21 cellular contexts compared by ENCODE assay signal in genomic region chr18:48867978-48868377, GRCh38.
DNase-seq lines count a peak whose midpoint lies in the region; ATAC-seq and TF ChIP-seq lines count a peak whose summit lies in the region.
"Had no signal": no experiment of that assay in that cellular context is flagged by ENCODE, and none has a peak within 500 bp of the region (broad histone marks: within the 10 kb centered on the region; RNA-seq: fewer than 3 reads in every experiment).

No MANE protein-coding gene starts in this region.

- peaks cover 25% of the 10 kb centered on the region for H3K4me1 Mint-ChIP-seq in activated T-cell treated with anti-CD3 and anti-CD28 coated beads, Interleukin-2, amount 50 U/mL, for 72 hours (ENCODE audit: low read depth)
- peaks cover 33% of the 10 kb centered on the region for H3K4me1 Mint-ChIP-seq in activated CD4-positive, alpha-beta memory T cell treated with anti-CD3 and anti-CD28 coated beads for 36 hours (ENCODE audit: low read depth)
- peaks cover 38 to 43% of the 10 kb centered on the region in 2 donors for H3K4me1 Mint-ChIP-seq in immature natural killer cell
- peaks cover 28 to 52% of the 10 kb centered on the region in 2 donors for H3K4me1 Mint-ChIP-seq in stimulated activated naive B cell treated with anti-CD40 and anti-IgM and Interleukin-4, amounts not matched to agents 10 μg/mL and 1 μg/mL and 100 μg/mL, for 72 hours

- intact Hi-C loops in activated CD4-positive, alpha-beta memory T cell treated with anti-CD3 and anti-CD28 coated beads for 36 hours (cut with micrococcal nuclease), result loop anchor here (1.0 to 2.0 kb wide), 7 partner anchors 26 to 592 kb away; partner anchors contain the start of gene DYM

- in situ Hi-C loops in brain microvascular endothelial cell (cut with HindIII; ENCODE audit: low pct_ligation_motif_present, low sequenced_read_pairs) (no loop called here), G401 (cut with HindIII; ENCODE audit: low sequenced_read_pairs) (no loop called here)

- H3K27me3 Mint-ChIP-seq in activated T-cell treated with anti-CD3 and anti-CD28 coated beads, Interleukin-2, amount 50 U/mL, for 72 hours (ENCODE audit: low read depth), result no peaks in the 10 kb centered on the region
- no peaks in the 10 kb centered on the region for H3K27me3 Mint-ChIP-seq in activated CD4-positive, alpha-beta memory T cell treated with anti-CD3 and anti-CD28 coated beads for 36 hours
- H3K27me3 Mint-ChIP-seq in immature natural killer cell (ENCODE audit: low read depth in 3 of 3), result peaks cover 9 to 15% (median 10%) of the 10 kb centered on the region in 3 donors
- no peaks in the 10 kb centered on the region for H3K27me3 Mint-ChIP-seq in stimulated activated naive B cell treated with anti-CD40 and anti-IgM and Interleukin-4, amounts not matched to agents 10 μg/mL and 1 μg/mL and 100 μg/mL, for 72 hours
- H3K27me3 Mint-ChIP-seq: dendritic cell treated with granulocyte-macrophage colony-stimulating factor and Interleukin-4, amounts not matched to agents 40 ng/mL and 50 ng/mL, for 4 days; naive thymus-derived CD4-positive, alpha-beta T cell had no signal

- H3K36me3 Mint-ChIP-seq in activated T-cell treated with anti-CD3 and anti-CD28 coated beads, Interleukin-2, amount 50 U/mL, for 72 hours (ENCODE audit: insufficient read depth in 2 of 2), result peaks cover 0 to 1% of the 10 kb centered on the region in 2 donors
- H3K36me3 Mint-ChIP-seq in activated CD4-positive, alpha-beta memory T cell treated with anti-CD3 and anti-CD28 coated beads for 36 hours, result no peaks in the 10 kb centered on the region
- no peaks in the 10 kb centered on the region for H3K36me3 Mint-ChIP-seq in immature natural killer cell
- H3K36me3 Mint-ChIP-seq in stimulated activated naive B cell treated with anti-CD40 and anti-IgM and Interleukin-4, amounts not matched to agents 10 μg/mL and 1 μg/mL and 100 μg/mL, for 72 hours, result peaks cover 4 to 6% of the 10 kb centered on the region in 2 donors

- H3K27me3 ChIP-seq in brain microvascular endothelial cell (replicated peaks), result no peaks in the 10 kb centered on the region
- H3K27me3 ChIP-seq: right lobe of liver, SJCRH30 had no signal

- no peak overlapping the region for H3K27ac Mint-ChIP-seq in activated T-cell treated with anti-CD3 and anti-CD28 coated beads, Interleukin-2, amount 50 U/mL, for 72 hours
- H3K27ac Mint-ChIP-seq in activated CD4-positive, alpha-beta memory T cell treated with anti-CD3 and anti-CD28 coated beads for 36 hours, result peak overlapping the region; percentile 99
- H3K27ac Mint-ChIP-seq in immature natural killer cell, result peak overlapping the region; percentile 95 to 98 (median 97)
- peak overlapping the region; percentile 95 for H3K27ac Mint-ChIP-seq in stimulated activated naive B cell treated with anti-CD40 and anti-IgM and Interleukin-4, amounts not matched to agents 10 μg/mL and 1 μg/mL and 100 μg/mL, for 72 hours

- CTCF ChIA-PET in activated CD4-positive, alpha-beta memory T cell treated with anti-CD3 and anti-CD28 coated beads for 36 hours (lab: Charles Lee), result interaction anchor here (1.0 to 2.0 kb wide), 3 partner anchors 45 to 91 kb away, joined by 3 to 14 read pairs (median 5); no protein-coding TSS in a partner anchor

- H3K4me3 ChIP-seq in brain microvascular endothelial cell (ENCODE audit: low read depth, low read length), result no peak overlapping the region
- H3K4me3 ChIP-seq: right lobe of liver, SJCRH30, thoracic aorta had no signal

- TF ChIP-seq CTCF in brain microvascular endothelial cell (IDR thresholded peaks at IDR 0.05; ENCODE audit: low read depth, low read length, missing control alignments), result no peak

- POLR2A ChIA-PET in activated CD4-positive, alpha-beta memory T cell treated with anti-CD3 and anti-CD28 coated beads for 36 hours (lab: Charles Lee), result interaction anchor here (0.6 to 2.4 kb wide), 11 partner anchors 12 to 91 kb away, joined by 3 to 12 read pairs (median 4); no protein-coding TSS in a partner anchor

- H3K36me3 ChIP-seq in brain microvascular endothelial cell (replicated peaks), result no peaks in the 10 kb centered on the region
- H3K36me3 ChIP-seq: right lobe of liver, SJCRH30, thoracic aorta had no signal

- no peak overlapping the region for H3K27ac ChIP-seq in brain microvascular endothelial cell
- H3K27ac ChIP-seq: right lobe of liver, SJCRH30, thoracic aorta had no signal

- ATAC-seq in activated T-cell treated with anti-CD3 and anti-CD28 coated beads, Interleukin-2, amount 50 U/mL, for 72 hours (replicated peaks in 1 of 2), result peak in 1 of 2 donors; percentile 0
- ATAC-seq in stimulated activated naive B cell treated with anti-CD40 and anti-IgM and Interleukin-4, amounts not matched to agents 10 μg/mL and 1 μg/mL and 100 μg/mL, for 72 hours (replicated peaks), result no peak
- no peak for ATAC-seq in GM18870 (IDR thresholded peaks at IDR 0.05; ENCODE audit: unreplicated experiment)

- peak overlapping the region; percentile 65 to 75 for H3K4me3 Mint-ChIP-seq in activated T-cell treated with anti-CD3 and anti-CD28 coated beads, Interleukin-2, amount 50 U/mL, for 72 hours
- peak overlapping the region; percentile 57 for H3K4me3 Mint-ChIP-seq in activated CD4-positive, alpha-beta memory T cell treated with anti-CD3 and anti-CD28 coated beads for 36 hours
- peak overlapping the region; percentile 68 to 79 (median 71) for H3K4me3 Mint-ChIP-seq in immature natural killer cell
- no peak overlapping the region for H3K4me3 Mint-ChIP-seq in stimulated activated naive B cell treated with anti-CD40 and anti-IgM and Interleukin-4, amounts not matched to agents 10 μg/mL and 1 μg/mL and 100 μg/mL, for 72 hours

- peaks cover 0 to 2% of the 10 kb centered on the region in 2 donors for H3K9me3 Mint-ChIP-seq in activated T-cell treated with anti-CD3 and anti-CD28 coated beads, Interleukin-2, amount 50 U/mL, for 72 hours
- H3K9me3 Mint-ChIP-seq in activated CD4-positive, alpha-beta memory T cell treated with anti-CD3 and anti-CD28 coated beads for 36 hours, result peaks cover 3% of the 10 kb centered on the region
- no peaks in the 10 kb centered on the region for H3K9me3 Mint-ChIP-seq in immature natural killer cell
- peaks cover 0 to 7% of the 10 kb centered on the region in 2 donors for H3K9me3 Mint-ChIP-seq in stimulated activated naive B cell treated with anti-CD40 and anti-IgM and Interleukin-4, amounts not matched to agents 10 μg/mL and 1 μg/mL and 100 μg/mL, for 72 hours
- H3K9me3 Mint-ChIP-seq: dendritic cell treated with granulocyte-macrophage colony-stimulating factor and Interleukin-4, amounts not matched to agents 40 ng/mL and 50 ng/mL, for 4 days had no signal

- no peak for DNase-seq in activated T-cell treated with anti-CD3 and anti-CD28 coated beads, Interleukin-2, amount 50 U/mL, for 72 hours
- no peak for DNase-seq in activated T-cell treated with anti-CD3 and anti-CD28 coated beads, Interleukin-2, amount 50 U/mL, for 48 hours
- DNase-seq in activated CD4-positive, alpha-beta memory T cell treated with anti-CD3 and anti-CD28 coated beads for 36 hours, result no peak
- DNase-seq in immature natural killer cell (no peak), brain microvascular endothelial cell (no peak), G401 (ENCODE audit: low spot score) (no peak)
- DNase-seq in stimulated activated naive B cell treated with anti-CD40 and anti-IgM and Interleukin-4, amounts not matched to agents 10 μg/mL and 1 μg/mL and 100 μg/mL, for 72 hours, result no peak
- DNase-seq: ACHN, activated gamma-delta T cell, C1 segment of cervical spinal cord, GDM1, GOT3, NCI-H1694 treated with DMSO at 0.1 percent for 48 hours, NCI-H748 treated with DMSO at 0.1 percent for 48 hours, PC-3, right lobe of liver, SJCRH30 had no signal

Comparison
In these comparisons a context has a peak if more than half of its experiments do, and no peak if none do; other contexts are left out.
1. H3K4me3 Mint-ChIP-seq: peak in activated T-cell treated with anti-CD3 and anti-CD28 coated beads, Interleukin-2, amount 50 U/mL, for 72 hours (2 of 2), activated CD4-positive, alpha-beta memory T cell treated with anti-CD3 and anti-CD28 coated beads for 36 hours (single experiment) and immature natural killer cell (5 of 5); none in stimulated activated naive B cell treated with anti-CD40 and anti-IgM and Interleukin-4, amounts not matched to agents 10 μg/mL and 1 μg/mL and 100 μg/mL, for 72 hours (0 of 2).